14 cellular contexts compared by ENCODE assay signal in the genomic region with DNA sequence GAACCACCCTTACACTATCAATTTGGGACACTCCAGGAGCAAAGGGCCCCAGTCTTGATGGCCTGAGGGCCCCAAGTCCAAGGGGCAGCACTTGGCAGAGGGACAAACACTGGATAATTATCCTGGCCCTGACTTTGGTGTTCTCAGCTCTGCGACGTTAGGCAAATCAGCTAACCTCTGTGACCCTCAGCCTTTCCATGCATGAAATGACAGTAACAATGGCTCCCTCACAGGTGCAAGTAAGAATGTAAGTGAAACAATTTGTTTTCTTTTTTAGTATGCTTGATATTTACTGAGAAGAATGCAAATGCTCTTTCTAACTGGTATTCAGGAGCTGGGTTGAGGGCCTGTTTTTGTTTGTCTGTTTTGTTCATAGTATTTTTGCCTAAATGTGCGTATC.
DNase-seq lines count a peak whose midpoint lies in the region; ATAC-seq and TF ChIP-seq lines count a peak whose summit lies in the region.
"Had no signal": no experiment of that assay in that cellular context is flagged by ENCODE, and none has a peak within 500 bp of the region (broad histone marks: within the 10 kb centered on the region; RNA-seq: fewer than 3 reads in every experiment).

No MANE protein-coding gene starts in this region.

- peak overlapping the region; percentile 65 to 75 for H3K27ac Mint-ChIP-seq in natural killer cell treated with Interleukin-12 subunit alpha and Interleukin-12 subunit beta and Interleukin-15 and Interleukin-18, amount 100 ng/mL, for 72 hours
- H3K27ac Mint-ChIP-seq in natural killer cell = no peak overlapping the region

- no peak for DNase-seq in natural killer cell treated with Interleukin-12 subunit alpha and Interleukin-12 subunit beta and Interleukin-15 and Interleukin-18, amount 100 ng/mL, for 72 hours (ENCODE audit: low spot score)
- no peak for DNase-seq in natural killer cell
- no peak for DNase-seq in head of caudate nucleus
- DNase-seq in NCI-H774 (lab: John Stamatoyannopoulos, UW) = no peak
- no peak for DNase-seq in LoVo (ENCODE audit: low spot score)
- DNase-seq: 8988T; activated T-cell treated with anti-CD3 and anti-CD28 coated beads for 4 hours; hypothalamus; NCI-H2171; stimulated activated CD4-positive, alpha-beta T cell treated with anti-CD3 and anti-CD28 coated beads, Interleukin-2, amount 100 ng/mL, for 24 hours had no signal

- no peaks in the 10 kb centered on the region for H3K9me3 Mint-ChIP-seq in natural killer cell treated with Interleukin-12 subunit alpha and Interleukin-12 subunit beta and Interleukin-15 and Interleukin-18, amount 100 ng/mL, for 72 hours
- H3K9me3 Mint-ChIP-seq in natural killer cell = no peaks in the 10 kb centered on the region
- H3K9me3 Mint-ChIP-seq: stimulated activated naive CD8-positive, alpha-beta T cell treated with anti-CD3 and anti-CD28 coated beads, Interleukin-15, Interleukin-2, amounts not matched to agents 100 ng/mL and 50 ng/mL, for 24 hours had no signal

- intact Hi-C loops in natural killer cell (cut with micrococcal nuclease) (loop anchor here (10.0 kb wide), 1 partner anchor 1329 kb away; no protein-coding TSS in a partner anchor), head of caudate nucleus (cut with DNase I) (no loop called here)

- no peak for TF ChIP-seq CTCF in natural killer cell (IDR thresholded peaks at IDR 0.05)

- H3K4me1 Mint-ChIP-seq in natural killer cell treated with Interleukin-12 subunit alpha and Interleukin-12 subunit beta and Interleukin-15 and Interleukin-18, amount 100 ng/mL, for 72 hours (ENCODE audit: low read depth in 2 of 2) = peaks cover 67% of the 10 kb centered on the region in 2 donors
- H3K4me1 Mint-ChIP-seq in natural killer cell = peaks cover 19 to 22% of the 10 kb centered on the region in 2 donors

- no peaks in the 10 kb centered on the region for H3K36me3 Mint-ChIP-seq in natural killer cell treated with Interleukin-12 subunit alpha and Interleukin-12 subunit beta and Interleukin-15 and Interleukin-18, amount 100 ng/mL, for 72 hours
- no peaks in the 10 kb centered on the region for H3K36me3 Mint-ChIP-seq in natural killer cell

- no peak for ATAC-seq in natural killer cell treated with Interleukin-12 subunit alpha and Interleukin-12 subunit beta and Interleukin-15 and Interleukin-18, amount 100 ng/mL, for 72 hours
- ATAC-seq in natural killer cell (no peak), HG02571 (IDR thresholded peaks at IDR 0.05; ENCODE audit: unreplicated experiment) (peak; percentile 33), HG03439 (IDR thresholded peaks at IDR 0.05; ENCODE audit: unreplicated experiment) (peak; percentile 28), esophagus mucosa (no peak)

- no peaks in the 10 kb centered on the region for H3K27me3 Mint-ChIP-seq in natural killer cell treated with Interleukin-12 subunit alpha and Interleukin-12 subunit beta and Interleukin-15 and Interleukin-18, amount 100 ng/mL, for 72 hours
- no peaks in the 10 kb centered on the region for H3K27me3 Mint-ChIP-seq in natural killer cell (ENCODE audit: low read depth in 2 of 2)
- H3K27me3 Mint-ChIP-seq: stimulated activated naive CD8-positive, alpha-beta T cell treated with anti-CD3 and anti-CD28 coated beads, Interleukin-15, Interleukin-2, amounts not matched to agents 100 ng/mL and 50 ng/mL, for 24 hours had no signal

- H3K4me3 Mint-ChIP-seq in natural killer cell treated with Interleukin-12 subunit alpha and Interleukin-12 subunit beta and Interleukin-15 and Interleukin-18, amount 100 ng/mL, for 72 hours = peak overlapping the region; percentile 33
- no peak overlapping the region for H3K4me3 Mint-ChIP-seq in natural killer cell
- H3K4me3 Mint-ChIP-seq: stimulated activated naive CD8-positive, alpha-beta T cell treated with anti-CD3 and anti-CD28 coated beads, Interleukin-15, Interleukin-2, amounts not matched to agents 100 ng/mL and 50 ng/mL, for 24 hours had no signal

Comparison
In these comparisons a context has a peak if more than half of its experiments do, and no peak if none do; other contexts are left out.
1. H3K27ac Mint-ChIP-seq: peak in natural killer cell treated with Interleukin-12 subunit alpha and Interleukin-12 subunit beta and Interleukin-15 and Interleukin-18, amount 100 ng/mL, for 72 hours (2 of 2); none in natural killer cell (0 of 2).
2. ATAC-seq: peak in HG02571 (single experiment) and HG03439 (single experiment); none in natural killer cell treated with Interleukin-12 subunit alpha and Interleukin-12 subunit beta and Interleukin-15 and Interleukin-18, amount 100 ng/mL, for 72 hours (0 of 2), natural killer cell (0 of 3) and esophagus mucosa (single experiment).